In the genomic region with DNA sequence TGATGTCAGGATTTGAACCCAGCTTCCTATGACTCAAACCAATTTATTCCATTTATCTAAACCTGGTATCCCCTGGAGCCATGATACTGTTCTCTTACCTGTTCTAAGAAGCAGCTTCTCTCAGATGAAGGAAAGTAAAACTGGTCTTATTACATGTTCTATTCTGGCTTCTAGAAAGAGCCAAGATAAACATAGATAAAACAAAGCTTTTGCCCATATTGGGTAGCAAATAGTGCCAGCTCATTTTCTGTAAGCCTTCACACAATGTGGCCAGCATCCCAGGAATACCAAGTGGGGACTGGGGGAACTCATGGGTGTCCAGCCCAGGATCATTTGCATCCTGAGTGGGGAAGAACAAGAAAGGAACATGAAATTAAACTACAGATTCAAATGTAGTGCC, we compare ENCODE assay signal across 13 cellular contexts. TPM values are rescaled to one million over a fixed set of nuclear protein-coding genes. Genes with fewer than 3 reads are reported as not detected.
"Had no signal": no experiment of that assay in that cellular context is flagged by ENCODE, and none has a peak within 500 bp of the region (broad histone marks: within the 10 kb centered on the region; RNA-seq: fewer than 3 reads in every experiment).

No MANE protein-coding gene starts in this region.

- ATAC-seq: lower lobe of right lung; stimulated activated memory B cell treated with anti-CD40 and anti-IgM and Interleukin-4, amounts not matched to agents 10 μg/mL and 1 μg/mL and 100 μg/mL, for 72 hours; WTC11 had no signal

- H3K27ac ChIP-seq: cardiac muscle cell, hepatocyte, lower lobe of right lung, neural progenitor cell, SK-N-MC, upper lobe of left lung had no signal

- H3K9me3 ChIP-seq: lower lobe of right lung, upper lobe of left lung had no signal

- DNase-seq: activated CD4-positive, alpha-beta T cell treated with anti-CD3 and anti-CD28 coated beads for 48 hours; activated naive CD4-positive, alpha-beta T cell treated with anti-CD3 and anti-CD28 coated beads for 36 hours; lower lobe of right lung; midbrain; right cardiac atrium; T-helper 1 cell; upper lobe of left lung had no signal

- H3K36me3 ChIP-seq: neural progenitor cell had no signal

- H3K4me1 ChIP-seq: lower lobe of right lung, neural progenitor cell had no signal

- H3K4me3 ChIP-seq: cardiac muscle cell, hepatocyte, lower lobe of right lung, neural progenitor cell, SK-N-MC, upper lobe of left lung had no signal

- H3K27me3 ChIP-seq: cardiac muscle cell, hepatocyte, neural progenitor cell, upper lobe of left lung had no signal

RNA-seq across cellular contexts. Expression of a gene that starts 53.5 kb away (rescaled TPM):
- total RNA-seq: activated naive CD4-positive, alpha-beta T cell treated with anti-CD3 and anti-CD28 coated beads for 36 hours; hepatocyte; lower lobe of right lung; right cardiac atrium; upper lobe of left lung had no signal
